Comparison of ENCODE assay signal across 10 cellular contexts in the genomic region with DNA sequence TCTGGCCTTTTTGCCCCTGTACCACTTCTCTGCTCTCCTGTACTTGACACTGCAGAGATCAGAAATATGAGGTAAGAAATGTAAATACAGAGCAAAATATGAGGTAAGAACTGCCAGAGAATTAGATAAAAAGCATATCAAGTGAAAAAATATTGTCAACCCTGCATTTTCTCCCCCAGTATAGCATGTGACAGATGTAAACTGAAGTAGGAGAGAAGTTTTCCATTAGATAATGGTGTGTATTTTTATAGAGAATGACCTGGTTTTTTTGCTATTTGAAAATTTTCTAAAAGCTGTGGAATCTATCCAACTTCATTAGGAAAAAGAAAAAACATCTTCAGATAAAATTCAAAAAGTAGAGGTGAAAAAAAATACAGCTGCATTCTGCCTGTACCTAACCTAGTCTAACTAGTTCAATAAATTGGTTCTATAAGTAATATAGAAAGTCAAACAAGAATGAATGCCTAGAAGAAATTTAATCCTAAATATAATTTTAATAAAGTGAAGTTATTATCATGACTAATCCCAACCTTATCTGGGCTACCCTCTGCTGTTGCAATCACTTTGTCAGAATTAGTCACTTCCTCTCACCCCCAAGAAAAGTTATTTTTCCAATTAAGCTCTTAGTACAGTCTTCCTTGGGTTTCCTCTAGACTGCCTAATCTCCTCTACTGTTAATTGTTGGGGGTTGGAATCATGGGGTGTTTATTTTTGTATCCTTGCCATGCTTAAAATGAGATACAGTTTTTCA.
DNase-seq lines count a peak whose midpoint lies in the region; ATAC-seq and TF ChIP-seq lines count a peak whose summit lies in the region.
"Had no signal": no experiment of that assay in that cellular context is flagged by ENCODE, and none has a peak within 500 bp of the region (broad histone marks: within the 10 kb centered on the region; RNA-seq: fewer than 3 reads in every experiment).

No MANE protein-coding gene starts in this region.

- H3K36me3 ChIP-seq in GM23248 (ENCODE audit: low read depth), result no peaks in the 10 kb centered on the region
- H3K36me3 ChIP-seq in BE2C, result no peaks in the 10 kb centered on the region
- no peaks in the 10 kb centered on the region for H3K36me3 ChIP-seq in ovary

- peak; percentile 88 for DNase-seq in GM23248
- peak; percentile 4 to 5 for DNase-seq in erythroblast (lab: John Stamatoyannopoulos, UW)
- DNase-seq in omental fat pad (ENCODE audit: low spot score), result no peak
- no peak for DNase-seq in cerebellum (ENCODE audit: low spot score)
- no peak for DNase-seq in BE2C
- DNase-seq in ovary, result no peak
- DNase-seq: effector memory CD8-positive, alpha-beta T cell; NCI-H1930 had no signal

- H3K27me3 ChIP-seq in GM23248 (replicated peaks; ENCODE audit: insufficient read depth), result no peaks in the 10 kb centered on the region
- no peaks in the 10 kb centered on the region for H3K27me3 ChIP-seq in BE2C
- no peaks in the 10 kb centered on the region for H3K27me3 ChIP-seq in ovary

- intact Hi-C loops in ovary (cut with DNase I), result no loop called here

- H4K20me1 ChIP-seq in GM23248 (ENCODE audit: insufficient read depth), result no peaks in the 10 kb centered on the region

- no peak overlapping the region for H3K9ac ChIP-seq in GM23248

- H3K4me3 ChIP-seq in GM23248 (peak overlapping the region; percentile 20; the same call in 1 of the 2 replicates), BE2C (ENCODE audit: low read depth, low read length) (no peak overlapping the region), ovary (no peak overlapping the region)

- H3K4me1 ChIP-seq in GM23248 (ENCODE audit: insufficient read depth) (peaks cover 25% of the 10 kb centered on the region), BE2C (no peaks in the 10 kb centered on the region), ovary (ENCODE audit: insufficient read depth) (no peaks in the 10 kb centered on the region)

- H3K9me3 ChIP-seq in GM23248 (ENCODE audit: low read depth), result no peaks in the 10 kb centered on the region
- H3K9me3 ChIP-seq in BE2C, result no peaks in the 10 kb centered on the region
- no peaks in the 10 kb centered on the region for H3K9me3 ChIP-seq in ovary

- TF ChIP-seq POLR2A in erythroblast (IDR thresholded peaks at IDR 0.05; ENCODE audit: low read length) (no peak), ovary (IDR thresholded peaks at IDR 0.05) (no peak)

- H3K27ac ChIP-seq in GM23248, result peak overlapping the region; percentile 55
- no peak overlapping the region for H3K27ac ChIP-seq in ovary

- no peak for TF ChIP-seq EP300 in ovary (IDR thresholded peaks at IDR 0.05)

- ATAC-seq in omental fat pad (ENCODE audit: low FRiP score), result peak; percentile 98
- ATAC-seq in HG03378 (IDR thresholded peaks at IDR 0.05; ENCODE audit: unreplicated experiment), result no peak
- ATAC-seq: effector memory CD8-positive, alpha-beta T cell had no signal

- H3F3A ChIP-seq in GM23248 (ENCODE audit: insufficient read depth), result peaks cover 24% of the 10 kb centered on the region

- TF ChIP-seq CTCF in omental fat pad (IDR thresholded peaks at IDR 0.05) (no peak), BE2C (IDR thresholded peaks at IDR 0.05; ENCODE audit: low read depth, low read length) (no peak), ovary (IDR thresholded peaks at IDR 0.05) (no peak)

- in situ Hi-C loops in GM23248 (cut with MboI), result no loop called here

- no peaks in the 10 kb centered on the region for H3K9me2 ChIP-seq in GM23248 (ENCODE audit: insufficient read depth)

- H3K4me2 ChIP-seq in GM23248 (ENCODE audit: unreplicated experiment), result peak overlapping the region; percentile 78

- no peak overlapping the region for H2AFZ ChIP-seq in GM23248

- H3K79me2 ChIP-seq in GM23248 (ENCODE audit: insufficient read depth), result no peaks in the 10 kb centered on the region

TF ChIP-seq in PFSK-1, 5 proteins besides CTCF, POLR2A, EP300 and RAD21:
- TF ChIP-seq TAF1 (IDR thresholded peaks at IDR 0.05; ENCODE audit: borderline replicate concordance, insufficient read depth, low read length), result peak; percentile 58; the same call in 1 of the 2 replicates
- TF ChIP-seq, protein P1, sequence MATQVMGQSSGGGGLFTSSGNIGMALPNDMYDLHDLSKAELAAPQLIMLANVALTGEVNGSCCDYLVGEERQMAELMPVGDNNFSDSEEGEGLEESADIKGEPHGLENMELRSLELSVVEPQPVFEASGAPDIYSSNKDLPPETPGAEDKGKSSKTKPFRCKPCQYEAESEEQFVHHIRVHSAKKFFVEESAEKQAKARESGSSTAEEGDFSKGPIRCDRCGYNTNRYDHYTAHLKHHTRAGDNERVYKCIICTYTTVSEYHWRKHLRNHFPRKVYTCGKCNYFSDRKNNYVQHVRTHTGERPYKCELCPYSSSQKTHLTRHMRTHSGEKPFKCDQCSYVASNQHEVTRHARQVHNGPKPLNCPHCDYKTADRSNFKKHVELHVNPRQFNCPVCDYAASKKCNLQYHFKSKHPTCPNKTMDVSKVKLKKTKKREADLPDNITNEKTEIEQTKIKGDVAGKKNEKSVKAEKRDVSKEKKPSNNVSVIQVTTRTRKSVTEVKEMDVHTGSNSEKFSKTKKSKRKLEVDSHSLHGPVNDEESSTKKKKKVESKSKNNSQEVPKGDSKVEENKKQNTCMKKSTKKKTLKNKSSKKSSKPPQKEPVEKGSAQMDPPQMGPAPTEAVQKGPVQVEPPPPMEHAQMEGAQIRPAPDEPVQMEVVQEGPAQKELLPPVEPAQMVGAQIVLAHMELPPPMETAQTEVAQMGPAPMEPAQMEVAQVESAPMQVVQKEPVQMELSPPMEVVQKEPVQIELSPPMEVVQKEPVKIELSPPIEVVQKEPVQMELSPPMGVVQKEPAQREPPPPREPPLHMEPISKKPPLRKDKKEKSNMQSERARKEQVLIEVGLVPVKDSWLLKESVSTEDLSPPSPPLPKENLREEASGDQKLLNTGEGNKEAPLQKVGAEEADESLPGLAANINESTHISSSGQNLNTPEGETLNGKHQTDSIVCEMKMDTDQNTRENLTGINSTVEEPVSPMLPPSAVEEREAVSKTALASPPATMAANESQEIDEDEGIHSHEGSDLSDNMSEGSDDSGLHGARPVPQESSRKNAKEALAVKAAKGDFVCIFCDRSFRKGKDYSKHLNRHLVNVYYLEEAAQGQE (IDR thresholded peaks at IDR 0.05; ENCODE audit: insufficient read depth in 1 of 2, low read depth in 2 of 2, low read length in 2 of 2), result no peak
- TF ChIP-seq SIN3A (IDR thresholded peaks at IDR 0.05; ENCODE audit: borderline replicate concordance, insufficient read depth, low read length), result peak; percentile 66; the same call in 1 of the 2 replicates
- no peak for TF ChIP-seq FOXP2 (optimal IDR thresholded peaks at IDR 0.05; ENCODE audit: borderline replicate concordance, extremely low read depth, extremely low read length, insufficient read depth)
- no peak for TF ChIP-seq POLR2AphosphoS5 (IDR thresholded peaks at IDR 0.05; ENCODE audit: low read depth, low read length)

Comparison
In these comparisons a context has a peak if more than half of its experiments do, and no peak if none do; other contexts are left out.
1. DNase-seq: peak in GM23248 (single experiment) and erythroblast (2 of 2); none in omental fat pad (single experiment), cerebellum (single experiment), BE2C (single experiment) and ovary (0 of 5).